In genomic region chr22:25331050-25331449, GRCh38 we compare ENCODE assay signal across 10 cellular contexts.
"Had no signal": no experiment of that assay in that cellular context is flagged by ENCODE, and none has a peak within 500 bp of the region (broad histone marks: within the 10 kb centered on the region; RNA-seq: fewer than 3 reads in every experiment).

No MANE protein-coding gene starts in this region.

- DNase-seq: H9, HCEC 1CT, HFFc6, IMR-90, KG1 had no signal

- FAIRE-seq: H1, H54, HTR-8/SVneo, K562 had no signal

- H3K4me3 ChIP-seq: GM23338, K562 had no signal

- ATAC-seq: GM23338, K562 had no signal
